In the genomic region with DNA sequence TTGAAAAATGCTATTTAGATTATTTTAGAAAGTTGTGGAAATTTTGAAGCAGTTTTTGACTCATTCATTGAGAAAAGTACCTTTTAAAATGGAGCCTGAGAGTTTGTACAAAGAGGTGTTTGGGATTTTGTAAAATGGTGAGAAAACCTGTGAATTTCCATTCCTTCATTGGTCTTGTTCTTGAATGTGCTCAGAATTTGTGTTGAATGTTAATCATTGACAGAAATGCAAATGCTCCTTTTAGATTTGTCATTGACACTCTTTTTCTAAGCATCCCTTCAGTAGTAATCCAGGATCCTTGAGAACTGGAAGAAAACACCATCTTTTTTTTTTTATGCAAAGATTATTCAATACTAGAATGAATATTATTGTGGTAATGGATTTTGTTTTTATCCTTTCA, we compare ENCODE assay signal across 24 cellular contexts.
DNase-seq lines count a peak whose midpoint lies in the region; ATAC-seq, FAIRE-seq and TF ChIP-seq lines count a peak whose summit lies in the region.
"Had no signal": no experiment of that assay in that cellular context is flagged by ENCODE, and none has a peak within 500 bp of the region (broad histone marks: within the 10 kb centered on the region; RNA-seq: fewer than 3 reads in every experiment).

No MANE protein-coding gene starts in this region.

- peaks cover 70% of the 10 kb centered on the region for H3K4me1 Mint-ChIP-seq in activated T-cell treated with anti-CD3 and anti-CD28 coated beads, Interleukin-2, amount 50 U/mL, for 24 hours (ENCODE audit: low read depth)
- H3K4me1 Mint-ChIP-seq in astrocyte (ENCODE audit: low read depth, unreplicated experiment) = peaks cover 29% of the 10 kb centered on the region
- peaks cover 5% of the 10 kb centered on the region for H3K4me1 Mint-ChIP-seq in nephron

- no peaks in the 10 kb centered on the region for H3K27me3 ChIP-seq in astrocyte (ENCODE audit: insufficient read depth, low read length)
- no peaks in the 10 kb centered on the region for H3K27me3 ChIP-seq in osteoblast (ENCODE audit: insufficient read depth, low read length)
- H3K27me3 ChIP-seq: BE2C, gastrocnemius medialis, SJSA1, transverse colon had no signal

- FAIRE-seq in astrocyte (lab: Jason Lieb, UNC) = no peak

- H3K36me3 ChIP-seq in astrocyte (ENCODE audit: insufficient read depth, low read length) (peaks cover 3% of the 10 kb centered on the region), osteoblast (ENCODE audit: insufficient read depth, low read length) (no peaks in the 10 kb centered on the region)
- H3K36me3 ChIP-seq: BE2C, gastrocnemius medialis, transverse colon had no signal

- no peak overlapping the region for H3K9ac ChIP-seq in astrocyte (ENCODE audit: low read length)

- H3K4me1 ChIP-seq in astrocyte (ENCODE audit: insufficient read depth, low read length) (no peaks in the 10 kb centered on the region), osteoblast (ENCODE audit: insufficient read depth, low read length) (no peaks in the 10 kb centered on the region)
- H3K4me1 ChIP-seq: BE2C, SJSA1 had no signal

- H3K4me2 ChIP-seq in astrocyte (ENCODE audit: low read length) (no peak overlapping the region), osteoblast (ENCODE audit: insufficient read depth, low read length) (no peak overlapping the region)

- H3K9me3 Mint-ChIP-seq in activated T-cell treated with anti-CD3 and anti-CD28 coated beads, Interleukin-2, amount 50 U/mL, for 24 hours = no peaks in the 10 kb centered on the region
- H3K9me3 Mint-ChIP-seq in astrocyte (ENCODE audit: unreplicated experiment) = no peaks in the 10 kb centered on the region
- peaks cover 3% of the 10 kb centered on the region for H3K9me3 Mint-ChIP-seq in nephron
- H3K9me3 Mint-ChIP-seq: CD8-positive, alpha-beta memory T cell; central memory CD8-positive, alpha-beta T cell; naive B cell had no signal

- no peaks in the 10 kb centered on the region for H3K27me3 Mint-ChIP-seq in activated T-cell treated with anti-CD3 and anti-CD28 coated beads, Interleukin-2, amount 50 U/mL, for 24 hours
- H3K27me3 Mint-ChIP-seq in astrocyte (ENCODE audit: low read depth, unreplicated experiment) = no peaks in the 10 kb centered on the region
- no peaks in the 10 kb centered on the region for H3K27me3 Mint-ChIP-seq in nephron (ENCODE audit: low read depth)
- H3K27me3 Mint-ChIP-seq: CD8-positive, alpha-beta memory T cell; central memory CD8-positive, alpha-beta T cell; naive B cell had no signal

- no peak overlapping the region for H3K4me3 ChIP-seq in astrocyte (ENCODE audit: insufficient read depth, low read depth, low read length)
- no peak overlapping the region for H3K4me3 ChIP-seq in osteoblast (ENCODE audit: insufficient read depth, low read length)
- H3K4me3 ChIP-seq: gastrocnemius medialis, SJSA1, transverse colon had no signal

- H4K20me1 ChIP-seq in astrocyte (ENCODE audit: insufficient read depth, low read length) (peaks cover 83% of the 10 kb centered on the region), osteoblast (ENCODE audit: insufficient read depth, low read length) (peaks cover 37% of the 10 kb centered on the region)

- peaks cover 39% of the 10 kb centered on the region for H3K36me3 Mint-ChIP-seq in activated T-cell treated with anti-CD3 and anti-CD28 coated beads, Interleukin-2, amount 50 U/mL, for 24 hours (ENCODE audit: low read depth)
- H3K36me3 Mint-ChIP-seq in astrocyte (ENCODE audit: low read depth, unreplicated experiment) = peaks cover 12% of the 10 kb centered on the region
- H3K36me3 Mint-ChIP-seq in nephron (ENCODE audit: low read depth) = peaks cover 26% of the 10 kb centered on the region

- peaks cover 82% of the 10 kb centered on the region for H3K79me2 ChIP-seq in astrocyte (ENCODE audit: insufficient read depth, low read length)
- peaks cover 89% of the 10 kb centered on the region for H3K79me2 ChIP-seq in osteoblast (ENCODE audit: insufficient read depth, low read length)

- no peak for DNase-seq in activated T-cell treated with anti-CD3 and anti-CD28 coated beads, Interleukin-2, amount 50 U/mL, for 24 hours
- no peak for DNase-seq in activated T-cell treated with anti-CD3 and anti-CD28 coated beads, Interleukin-2, amount 50 U/mL, for 48 hours
- DNase-seq in GM19238 (ENCODE audit: insufficient read length, low spot score) (peak; percentile 13), astrocyte (ENCODE audit: low read depth) (no peak), osteoblast (ENCODE audit: insufficient read length, low spot score, missing footprints) (no peak), GF-D8 (lab: John Stamatoyannopoulos, UW) (no peak)
- DNase-seq: activated CD4-positive, alpha-beta T cell treated with anti-CD3 and anti-CD28 coated beads, Interleukin-2, amount 50 U/mL, for 1 hour; BE2C; CD8-positive, alpha-beta memory T cell; dermis blood vessel endothelial cell; DMS79 treated with DMSO at 0.1 percent for 48 hours; gastrocnemius medialis; HCEC 1CT; hippocampal formation; KG1; left ventricle myocardium superior; MM.1S; naive B cell; NCI-H774; transverse colon had no signal

- H3K9me3 ChIP-seq in astrocyte (ENCODE audit: insufficient read depth, low read depth, low read length) = no peaks in the 10 kb centered on the region
- H3K9me3 ChIP-seq in osteoblast (ENCODE audit: low read depth, low read length) = no peaks in the 10 kb centered on the region
- H3K9me3 ChIP-seq: BE2C, gastrocnemius medialis, SJSA1, transverse colon had no signal

- H3K27ac ChIP-seq in astrocyte (ENCODE audit: low read depth, low read length) (no peak overlapping the region), osteoblast (ENCODE audit: low read depth, low read length) (no peak overlapping the region)
- H3K27ac ChIP-seq: gastrocnemius medialis, SJSA1, transverse colon had no signal

- no peak overlapping the region for H3K4me3 Mint-ChIP-seq in activated T-cell treated with anti-CD3 and anti-CD28 coated beads, Interleukin-2, amount 50 U/mL, for 24 hours
- H3K4me3 Mint-ChIP-seq in astrocyte (ENCODE audit: unreplicated experiment) = no peak overlapping the region
- no peak overlapping the region for H3K4me3 Mint-ChIP-seq in nephron
- H3K4me3 Mint-ChIP-seq: CD8-positive, alpha-beta memory T cell; central memory CD8-positive, alpha-beta T cell had no signal

- no peak for TF ChIP-seq CTCF in astrocyte (IDR thresholded peaks at IDR 0.05; ENCODE audit: insufficient read depth, low read depth, low read length)
- no peak for TF ChIP-seq CTCF in nephron (IDR thresholded peaks at IDR 0.05; ENCODE audit: unreplicated experiment in 3 of 3)
- TF ChIP-seq CTCF in osteoblast (IDR thresholded peaks at IDR 0.05; ENCODE audit: extremely low read depth, low read depth, low read length) = no peak

- no peak for ATAC-seq in HG03159 (IDR thresholded peaks at IDR 0.05; ENCODE audit: unreplicated experiment)
- ATAC-seq: gastrocnemius medialis, left ventricle myocardium superior had no signal

- H2AFZ ChIP-seq in astrocyte (ENCODE audit: low read depth, low read length) = no peak overlapping the region
- no peak overlapping the region for H2AFZ ChIP-seq in osteoblast (ENCODE audit: low read length)

- peak overlapping the region; percentile 19 for H3K27ac Mint-ChIP-seq in activated T-cell treated with anti-CD3 and anti-CD28 coated beads, Interleukin-2, amount 50 U/mL, for 24 hours
- peak overlapping the region; percentile 69 for H3K27ac Mint-ChIP-seq in astrocyte (ENCODE audit: unreplicated experiment)
- H3K27ac Mint-ChIP-seq in nephron = peak overlapping the region in 2 of 3 experiments; percentile 17 to 86

Comparison
In these comparisons a context has a peak if more than half of its experiments do, and no peak if none do; other contexts are left out.
1. H3K27ac Mint-ChIP-seq: peak in every context shown above with its lines; median percentile 69 in astrocyte; 52 in nephron; 19 in activated T-cell treated with anti-CD3 and anti-CD28 coated beads, Interleukin-2, amount 50 U/mL, for 24 hours.